Comparison of ENCODE assay signal across 1 cellular context in the genomic region with DNA sequence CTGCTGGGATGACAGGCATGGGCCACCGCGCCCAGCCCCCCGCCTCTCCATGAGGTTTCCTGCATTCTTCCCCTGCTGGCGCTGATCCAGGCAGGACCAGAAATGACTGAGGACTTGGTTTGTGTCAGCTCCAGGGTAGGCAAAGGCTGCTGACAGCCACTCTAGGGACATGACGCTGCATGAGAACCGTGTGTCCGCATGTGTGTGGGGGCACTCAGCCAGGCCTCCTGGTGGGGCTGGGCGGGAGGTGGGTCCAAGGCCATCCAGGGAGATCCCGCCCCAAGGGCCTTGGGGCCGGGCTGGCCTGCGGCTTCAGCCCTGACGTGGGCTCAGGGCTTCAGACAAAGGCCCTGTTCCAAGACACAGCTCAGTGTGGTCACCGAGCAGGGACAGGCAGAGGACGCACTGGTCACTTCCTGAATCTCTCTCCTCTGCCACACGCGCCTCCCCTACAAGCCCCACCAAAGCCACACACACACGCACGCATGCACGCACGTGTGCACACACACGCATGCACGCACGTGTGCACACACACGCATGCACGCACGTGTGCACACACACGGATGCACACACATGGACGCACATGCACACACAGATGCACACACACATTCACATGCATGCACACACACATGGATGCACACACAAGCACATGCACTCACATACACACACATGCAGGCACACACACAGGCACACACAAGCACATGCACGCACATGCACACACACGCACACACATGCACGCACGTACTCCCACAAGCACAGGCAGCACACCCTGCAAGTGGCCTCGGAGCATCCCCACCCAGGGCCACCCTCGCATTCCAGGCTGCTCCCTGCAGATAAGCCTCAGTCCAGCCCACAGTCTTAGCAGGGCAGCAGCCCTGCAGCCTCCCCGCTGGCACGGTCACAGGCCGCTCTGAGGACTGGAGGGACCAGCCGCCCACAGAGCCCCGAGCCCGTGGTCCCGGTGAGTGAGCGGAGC.
A peak's percentile ranks its signal among the peaks of the same experiment; 100 is the strongest.
TF ChIP-seq lines count a peak whose summit lies in the region.

No MANE protein-coding gene starts in this region.

TF ChIP-seq in GM12878, 131 proteins besides CTCF, POLR2A, EP300 and RAD21:
- TF ChIP-seq, protein P1, sequence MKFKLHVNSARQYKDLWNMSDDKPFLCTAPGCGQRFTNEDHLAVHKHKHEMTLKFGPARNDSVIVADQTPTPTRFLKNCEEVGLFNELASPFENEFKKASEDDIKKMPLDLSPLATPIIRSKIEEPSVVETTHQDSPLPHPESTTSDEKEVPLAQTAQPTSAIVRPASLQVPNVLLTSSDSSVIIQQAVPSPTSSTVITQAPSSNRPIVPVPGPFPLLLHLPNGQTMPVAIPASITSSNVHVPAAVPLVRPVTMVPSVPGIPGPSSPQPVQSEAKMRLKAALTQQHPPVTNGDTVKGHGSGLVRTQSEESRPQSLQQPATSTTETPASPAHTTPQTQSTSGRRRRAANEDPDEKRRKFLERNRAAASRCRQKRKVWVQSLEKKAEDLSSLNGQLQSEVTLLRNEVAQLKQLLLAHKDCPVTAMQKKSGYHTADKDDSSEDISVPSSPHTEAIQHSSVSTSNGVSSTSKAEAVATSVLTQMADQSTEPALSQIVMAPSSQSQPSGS (IDR thresholded peaks at IDR 0.05; ENCODE audit: low read length), result no peak
- TF ChIP-seq DPF2 (IDR thresholded peaks at IDR 0.05) (no peak), JUNB (IDR thresholded peaks at IDR 0.05) (no peak), KLF5 (IDR thresholded peaks at IDR 0.05; ENCODE audit: partially characterized antibody) (no peak), PAX5 (IDR thresholded peaks at IDR 0.05; ENCODE audit: borderline replicate concordance, low read depth, low read length) (no peak), STAT1 (conservative IDR thresholded peaks at IDR 0.05) (no peak), ZNF24 (IDR thresholded peaks at IDR 0.05) (no peak), ZNF622 (IDR thresholded peaks at IDR 0.05) (no peak), IRF4 (IDR thresholded peaks at IDR 0.05; ENCODE audit: low read depth, low read length) (no peak), SPI1 (IDR thresholded peaks at IDR 0.05; ENCODE audit: borderline replicate concordance, insufficient read depth, low read depth, low read length) (no peak), TCF3 (IDR thresholded peaks at IDR 0.05; ENCODE audit: borderline replicate concordance, insufficient read depth, low read depth, low read length) (peak; percentile 32; the same call in 1 of the 2 replicates)
- TF ChIP-seq, protein P2, sequence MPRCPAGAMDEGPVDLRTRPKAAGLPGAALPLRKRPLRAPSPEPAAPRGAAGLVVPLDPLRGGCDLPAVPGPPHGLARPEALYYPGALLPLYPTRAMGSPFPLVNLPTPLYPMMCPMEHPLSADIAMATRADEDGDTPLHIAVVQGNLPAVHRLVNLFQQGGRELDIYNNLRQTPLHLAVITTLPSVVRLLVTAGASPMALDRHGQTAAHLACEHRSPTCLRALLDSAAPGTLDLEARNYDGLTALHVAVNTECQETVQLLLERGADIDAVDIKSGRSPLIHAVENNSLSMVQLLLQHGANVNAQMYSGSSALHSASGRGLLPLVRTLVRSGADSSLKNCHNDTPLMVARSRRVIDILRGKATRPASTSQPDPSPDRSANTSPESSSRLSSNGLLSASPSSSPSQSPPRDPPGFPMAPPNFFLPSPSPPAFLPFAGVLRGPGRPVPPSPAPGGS (IDR thresholded peaks at IDR 0.05; ENCODE audit: borderline replicate concordance, insufficient read depth, low read depth, low read length, poor library complexity, severe bottlenecking), result peak; percentile 95
- TF ChIP-seq, protein P3, sequence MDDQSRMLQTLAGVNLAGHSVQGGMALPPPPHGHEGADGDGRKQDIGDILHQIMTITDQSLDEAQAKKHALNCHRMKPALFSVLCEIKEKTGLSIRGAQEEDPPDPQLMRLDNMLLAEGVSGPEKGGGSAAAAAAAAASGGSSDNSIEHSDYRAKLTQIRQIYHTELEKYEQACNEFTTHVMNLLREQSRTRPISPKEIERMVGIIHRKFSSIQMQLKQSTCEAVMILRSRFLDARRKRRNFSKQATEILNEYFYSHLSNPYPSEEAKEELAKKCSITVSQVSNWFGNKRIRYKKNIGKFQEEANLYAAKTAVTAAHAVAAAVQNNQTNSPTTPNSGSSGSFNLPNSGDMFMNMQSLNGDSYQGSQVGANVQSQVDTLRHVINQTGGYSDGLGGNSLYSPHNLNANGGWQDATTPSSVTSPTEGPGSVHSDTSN (IDR thresholded peaks at IDR 0.05; ENCODE audit: insufficient replicate concordance, low read depth, low read length), result peak; percentile 30
- TF ChIP-seq, protein P4, sequence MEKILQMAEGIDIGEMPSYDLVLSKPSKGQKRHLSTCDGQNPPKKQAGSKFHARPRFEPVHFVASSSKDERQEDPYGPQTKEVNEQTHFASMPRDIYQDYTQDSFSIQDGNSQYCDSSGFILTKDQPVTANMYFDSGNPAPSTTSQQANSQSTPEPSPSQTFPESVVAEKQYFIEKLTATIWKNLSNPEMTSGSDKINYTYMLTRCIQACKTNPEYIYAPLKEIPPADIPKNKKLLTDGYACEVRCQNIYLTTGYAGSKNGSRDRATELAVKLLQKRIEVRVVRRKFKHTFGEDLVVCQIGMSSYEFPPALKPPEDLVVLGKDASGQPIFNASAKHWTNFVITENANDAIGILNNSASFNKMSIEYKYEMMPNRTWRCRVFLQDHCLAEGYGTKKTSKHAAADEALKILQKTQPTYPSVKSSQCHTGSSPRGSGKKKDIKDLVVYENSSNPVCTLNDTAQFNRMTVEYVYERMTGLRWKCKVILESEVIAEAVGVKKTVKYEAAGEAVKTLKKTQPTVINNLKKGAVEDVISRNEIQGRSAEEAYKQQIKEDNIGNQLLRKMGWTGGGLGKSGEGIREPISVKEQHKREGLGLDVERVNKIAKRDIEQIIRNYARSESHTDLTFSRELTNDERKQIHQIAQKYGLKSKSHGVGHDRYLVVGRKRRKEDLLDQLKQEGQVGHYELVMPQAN (conservative IDR thresholded peaks at IDR 0.05), result no peak
